In the genomic region with DNA sequence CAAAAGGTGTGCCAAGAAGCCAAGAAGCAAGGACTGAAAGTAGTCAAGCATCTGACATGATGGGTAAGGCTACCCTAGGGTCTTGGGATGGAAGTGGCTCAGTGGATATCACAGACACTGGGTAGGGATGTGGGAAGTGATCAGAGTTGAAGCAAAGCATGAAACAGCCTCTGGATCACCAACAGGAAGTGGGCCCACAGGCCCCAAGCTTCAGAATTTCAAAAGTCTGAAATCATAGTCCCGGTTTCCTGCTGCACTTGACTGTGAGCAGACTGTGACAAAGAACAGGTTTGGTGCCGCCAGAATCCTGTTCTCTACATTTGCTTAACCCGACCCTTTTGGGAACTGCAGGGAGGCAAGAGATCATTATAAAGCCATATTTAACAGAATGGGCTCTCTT, we compare ENCODE assay signal across 12 cellular contexts. TPM values are rescaled to one million over a fixed set of nuclear protein-coding genes. Genes with fewer than 3 reads are reported as not detected.
A peak's percentile ranks its signal among the peaks of the same experiment; 100 is the strongest.
DNase-seq lines count a peak whose midpoint lies in the region; ATAC-seq and TF ChIP-seq lines count a peak whose summit lies in the region.
"Had no signal": no experiment of that assay in that cellular context is flagged by ENCODE, and none has a peak within 500 bp of the region (broad histone marks: within the 10 kb centered on the region; RNA-seq: fewer than 3 reads in every experiment).

No MANE protein-coding gene starts in this region.

- H3K4me3 Mint-ChIP-seq in T-cell = peak overlapping the region in 2 of 3 donors; percentile 3 to 17

- CTCF ChIA-PET in T-cell (lab: Charles Lee) = no interaction called here

- POLR2A ChIA-PET in T-cell (lab: Charles Lee) = no interaction called here

- H3K9me3 Mint-ChIP-seq in T-cell = peaks cover 0 to 7% (median 0%) of the 10 kb centered on the region in 3 donors

- no peaks in the 10 kb centered on the region for H3K27me3 Mint-ChIP-seq in T-cell

- DNase-seq in stimulated activated CD4-positive, alpha-beta T cell treated with anti-CD3 and anti-CD28 coated beads, Interleukin-1b, Interleukin-23, amount 100 ng/mL, for 48 hours = peak; percentile 5
- no peak for DNase-seq in stimulated activated CD4-positive, alpha-beta T cell treated with anti-CD3 and anti-CD28 coated beads, Interleukin-12 subunit alpha, Interleukin-12 subunit beta, amount 100 ng/mL, for 4 hours
- DNase-seq in T-cell (peak in 25 of 34 experiments; percentile 3 to 36 (median 11)), epithelial cell of esophagus (ENCODE audit: low read depth) (peak; percentile 22), OCI-M1 (lab: John Stamatoyannopoulos, UW) (no peak), middle frontal gyrus (ENCODE audit: extremely low spot score, low spot score) (no peak)
- DNase-seq: cerebellar nuclear complex, left ventricle myocardium inferior had no signal

- H3K27ac Mint-ChIP-seq in T-cell = peak overlapping the region; percentile 92 to 93

- peaks cover 63% of the 10 kb centered on the region for H3K36me3 Mint-ChIP-seq in T-cell

- H3K4me3 ChIP-seq in epithelial cell of esophagus (ENCODE audit: low read length) = no peak overlapping the region
- H3K4me3 ChIP-seq: left ventricle myocardium inferior, prostate gland, SJSA1 had no signal

- peaks cover 37 to 55% (median 43%) of the 10 kb centered on the region in 3 donors for H3K4me1 Mint-ChIP-seq in T-cell

- TF ChIP-seq CTCF in epithelial cell of esophagus (IDR thresholded peaks at IDR 0.05; ENCODE audit: insufficient read depth, low read depth, low read length, missing control alignments) = no peak

- peak; percentile 55 to 81 (median 77) for ATAC-seq in T-cell (replicated peaks in 1 of 4)
- ATAC-seq in GM21447 (IDR thresholded peaks at IDR 0.05; ENCODE audit: unreplicated experiment) = no peak
- ATAC-seq in GM18861 (IDR thresholded peaks at IDR 0.05; ENCODE audit: unreplicated experiment) = no peak

RNA-seq across cellular contexts. Expression of a gene that starts 57.4 kb away (rescaled TPM):
- total RNA-seq in T-cell = 100 to 1,000 TPM; 188 to 271 (median 217) TPM

Comparison
In these comparisons a context has a peak if more than half of its experiments do, and no peak if none do; other contexts are left out.
1. DNase-seq: peak in stimulated activated CD4-positive, alpha-beta T cell treated with anti-CD3 and anti-CD28 coated beads, Interleukin-1b, Interleukin-23, amount 100 ng/mL, for 48 hours (single experiment), T-cell (25 of 34) and epithelial cell of esophagus (single experiment); none in stimulated activated CD4-positive, alpha-beta T cell treated with anti-CD3 and anti-CD28 coated beads, Interleukin-12 subunit alpha, Interleukin-12 subunit beta, amount 100 ng/mL, for 4 hours (single experiment), OCI-M1 (single experiment) and middle frontal gyrus (single experiment).
2. ATAC-seq: peak in T-cell (4 of 4); none in GM21447 (single experiment) and GM18861 (single experiment).